ENCODE assay signal across 1 cellular context in genomic region chr13:79485014-79485441, GRCh38.
A peak's percentile ranks its signal among the peaks of the same experiment; 100 is the strongest.
TF ChIP-seq lines count a peak whose summit lies in the region.

No MANE protein-coding gene starts in this region.

TF ChIP-seq in HepG2, 621 proteins besides CTCF, POLR2A, EP300 and RAD21 (continued from another document and continues in another):
- TF ChIP-seq ZHX2 (IDR thresholded peaks at IDR 0.05; ENCODE audit: low read depth): no peak
- TF ChIP-seq ZHX2 (CRISPR knock-in tag; IDR thresholded peaks at IDR 0.05; ENCODE audit: borderline replicate concordance): no peak
- no peak for TF ChIP-seq HDAC2 (CRISPR knock-in tag; IDR thresholded peaks at IDR 0.05)
- TF ChIP-seq ZNF598 (CRISPR knock-in tag; IDR thresholded peaks at IDR 0.05; ENCODE audit: borderline replicate concordance): no peak
- peak; percentile 85 for TF ChIP-seq MAFF (IDR thresholded peaks at IDR 0.05; ENCODE audit: low read depth, low read length)
- TF ChIP-seq FOXA3 (CRISPR knock-in tag; IDR thresholded peaks at IDR 0.05): peak; percentile 34; the same call in 1 of the 2 replicates
- TF ChIP-seq ZNF431 (CRISPR knock-in tag; IDR thresholded peaks at IDR 0.05; ENCODE audit: borderline replicate concordance, low read depth): no peak
- TF ChIP-seq E2F5 (CRISPR knock-in tag; conservative IDR thresholded peaks at IDR 0.05): no peak
- TF ChIP-seq CBX5 (CRISPR knock-in tag; IDR thresholded peaks at IDR 0.05; ENCODE audit: borderline replicate concordance): no peak
- no peak for TF ChIP-seq IRF1 (CRISPR knock-in tag; IDR thresholded peaks at IDR 0.05; ENCODE audit: low read depth)
- no peak for TF ChIP-seq ZNF563 (CRISPR knock-in tag; IDR thresholded peaks at IDR 0.05)
- peak; percentile 24; the same call in 1 of the 2 replicates for TF ChIP-seq KMT2A (CRISPR knock-in tag; IDR thresholded peaks at IDR 0.05)
- no peak for TF ChIP-seq NBN (conservative IDR thresholded peaks at IDR 0.05)
- TF ChIP-seq SP140L (CRISPR knock-in tag; IDR thresholded peaks at IDR 0.05; ENCODE audit: borderline replicate concordance): no peak
- no peak for TF ChIP-seq MLLT10 (CRISPR knock-in tag; IDR thresholded peaks at IDR 0.05)
- no peak for TF ChIP-seq STAT6 (CRISPR knock-in tag; IDR thresholded peaks at IDR 0.05; ENCODE audit: borderline replicate concordance)
- no peak for TF ChIP-seq FOXP1 (IDR thresholded peaks at IDR 0.05)
- TF ChIP-seq FOXP1 (CRISPR knock-in tag; IDR thresholded peaks at IDR 0.05): peak; percentile 66
- 0 out of 2 replicates have a peak, but pooled peaks have one; percentile 40 for TF ChIP-seq ZNF292 (CRISPR knock-in tag; IDR thresholded peaks at IDR 0.05; ENCODE audit: borderline replicate concordance, low read depth)
- TF ChIP-seq JUN (CRISPR knock-in tag; IDR thresholded peaks at IDR 0.05): no peak
- TF ChIP-seq PCBP1 (IDR thresholded peaks at IDR 0.05; ENCODE audit: borderline replicate concordance, low read depth, low read length): no peak
- TF ChIP-seq SNAI1 (CRISPR knock-in tag; IDR thresholded peaks at IDR 0.05; ENCODE audit: borderline replicate concordance): no peak
- no peak for TF ChIP-seq NFIC (IDR thresholded peaks at IDR 0.05; ENCODE audit: low read length)
- no peak for TF ChIP-seq SCMH1 (CRISPR knock-in tag; IDR thresholded peaks at IDR 0.05; ENCODE audit: borderline replicate concordance)
- no peak for TF ChIP-seq KIAA2018 (CRISPR knock-in tag; IDR thresholded peaks at IDR 0.05; ENCODE audit: borderline replicate concordance)
- no peak for TF ChIP-seq LCORL (IDR thresholded peaks at IDR 0.05)
- no peak for TF ChIP-seq LCORL (CRISPR knock-in tag; IDR thresholded peaks at IDR 0.05)
- no peak for TF ChIP-seq ZNF780A (CRISPR knock-in tag; IDR thresholded peaks at IDR 0.05)
- no peak for TF ChIP-seq NFYB (CRISPR knock-in tag; IDR thresholded peaks at IDR 0.05)
- TF ChIP-seq TFAP4 (IDR thresholded peaks at IDR 0.05; ENCODE audit: borderline replicate concordance, low read depth): 0 out of 2 replicates have a peak, but pooled peaks have one; percentile 12
- TF ChIP-seq HDAC6 (IDR thresholded peaks at IDR 0.05; ENCODE audit: low read depth, low read length): no peak
- TF ChIP-seq SOX13 (IDR thresholded peaks at IDR 0.05): no peak
- peak in 1 of 2 experiments; percentile 32; a peak in 1 of 4 replicates for TF ChIP-seq SOX13 (CRISPR knock-in tag; conservative IDR thresholded peaks at IDR 0.05 in 1 of 2, IDR thresholded peaks at IDR 0.05 in 1 of 2)
- no peak for TF ChIP-seq KDM1A (CRISPR knock-in tag; IDR thresholded peaks at IDR 0.05)
- peak; percentile 5; the same call in 1 of the 2 replicates for TF ChIP-seq CEBPB (IDR thresholded peaks at IDR 0.05; ENCODE audit: borderline replicate concordance, low read depth, low read length)
- no peak for TF ChIP-seq HBP1 (CRISPR knock-in tag; IDR thresholded peaks at IDR 0.05; ENCODE audit: low read depth)
